In genomic region chr17:64091116-64091515, GRCh38 we compare ENCODE assay signal across 1 cellular context.
TF ChIP-seq lines count a peak whose summit lies in the region.

No MANE protein-coding gene starts in this region.

TF ChIP-seq in GM12878, 131 proteins besides CTCF, POLR2A, EP300 and RAD21 (continued from another document):
- TF ChIP-seq ZBTB11 (CRISPR knock-in tag; IDR thresholded peaks at IDR 0.05) (no peak), EED (IDR thresholded peaks at IDR 0.05; ENCODE audit: low read depth) (peak; percentile 87), PBX3 (IDR thresholded peaks at IDR 0.05; ENCODE audit: insufficient replicate concordance, low read depth, low read length) (no peak), BCL3 (IDR thresholded peaks at IDR 0.05; ENCODE audit: borderline replicate concordance, insufficient read depth, low read depth, low read length, poor library complexity, severe bottlenecking) (no peak), NFIC (IDR thresholded peaks at IDR 0.05; ENCODE audit: low read depth, low read length) (peak; percentile 59; the same call in 1 of the 2 replicates), ETV6 (conservative IDR thresholded peaks at IDR 0.05 in 1 of 2, IDR thresholded peaks at IDR 0.05 in 1 of 2; ENCODE audit: borderline replicate concordance in 1 of 2, low read depth in 1 of 2) (peak in 1 of 2 experiments; percentile 73; a peak in 1 of 4 replicates), IKZF1 (conservative IDR thresholded peaks at IDR 0.05) (no peak)
TF ChIP-seq in GM12878: peak in this region for 16.
